ENCODE assay signal across 17 cellular contexts in the genomic region with DNA sequence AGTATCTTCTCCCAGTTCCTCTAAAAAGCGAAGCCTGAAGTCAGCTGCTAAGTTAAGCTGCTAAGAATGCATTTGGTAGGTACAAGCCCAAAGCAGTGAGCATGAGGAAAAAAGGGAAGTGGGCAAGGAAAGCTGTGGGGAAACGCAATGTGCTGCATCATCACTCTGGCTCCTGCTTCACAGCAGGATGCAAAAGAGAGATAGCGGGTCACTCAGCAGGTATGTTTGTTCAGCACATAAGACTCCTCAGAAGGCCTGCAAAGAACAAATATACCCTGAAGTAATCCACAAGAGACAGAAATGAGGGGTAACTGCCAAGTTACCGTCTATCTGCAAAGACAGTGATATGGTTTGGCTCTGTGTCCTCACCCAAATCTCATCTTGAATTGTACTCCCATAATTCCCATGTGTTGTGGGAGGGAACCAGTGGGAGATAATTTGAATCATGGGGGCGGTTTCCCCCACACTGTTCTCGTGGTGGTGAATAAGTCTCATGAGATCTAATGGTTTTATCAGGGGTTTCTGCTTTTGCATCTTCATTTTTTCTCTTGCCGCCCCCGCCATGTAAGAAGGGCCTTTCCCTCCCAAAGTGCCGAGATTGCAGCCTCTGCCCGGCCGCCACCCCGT.
DNase-seq lines count a peak whose midpoint lies in the region; ATAC-seq and TF ChIP-seq lines count a peak whose summit lies in the region.
"Had no signal": no experiment of that assay in that cellular context is flagged by ENCODE, and none has a peak within 500 bp of the region (broad histone marks: within the 10 kb centered on the region; RNA-seq: fewer than 3 reads in every experiment).

No MANE protein-coding gene starts in this region.

- H3K4me3 Mint-ChIP-seq in endodermal cell, result no peak overlapping the region

- no peaks in the 10 kb centered on the region for H3K4me1 ChIP-seq in endodermal cell (ENCODE audit: control insufficient read depth, insufficient read depth, low read length)
- peaks cover 5 to 9% (median 6%) of the 10 kb centered on the region in 4 donors for H3K4me1 ChIP-seq in upper lobe of left lung

- H3K27me3 Mint-ChIP-seq in endodermal cell (ENCODE audit: insufficient read depth), result peaks cover 15% of the 10 kb centered on the region

- TF ChIP-seq CTCF in endodermal cell (conservative IDR thresholded peaks at IDR 0.05) (no peak), upper lobe of left lung (IDR thresholded peaks at IDR 0.05) (no peak)

- peaks cover 19% of the 10 kb centered on the region for H3K9me3 Mint-ChIP-seq in endodermal cell

- no peak overlapping the region for H3K9ac ChIP-seq in endodermal cell (ENCODE audit: extremely low read depth, low read length, poor library complexity, severe bottlenecking)

- peak overlapping the region; percentile 78 for H3K27ac Mint-ChIP-seq in endodermal cell
- H3K27ac Mint-ChIP-seq: activated T-helper 2 cell treated with anti-CD3 and anti-CD28 coated beads, Interferon-gamma antibody, Interleukin-2, Interleukin-4, amounts not matched to agents 10 μg/mL and 5 μg/mL and 100 μg/mL, durations not matched to agents 14 hours and 24 hours and 36 hours had no signal

- H3K27ac ChIP-seq in endodermal cell (ENCODE audit: low read depth, low read length), result no peak overlapping the region
- H3K27ac ChIP-seq in upper lobe of left lung, result no peak overlapping the region
- H3K27ac ChIP-seq: ascending aorta, SK-N-MC, transverse colon had no signal

- H3K4me3 ChIP-seq in endodermal cell (ENCODE audit: low read length) (no peak overlapping the region), upper lobe of left lung (no peak overlapping the region)
- H3K4me3 ChIP-seq: ascending aorta, SK-N-MC, transverse colon had no signal

- no peak for TF ChIP-seq POLR2A in upper lobe of left lung (IDR thresholded peaks at IDR 0.05)

- peaks cover 14% of the 10 kb centered on the region for H3K9me3 ChIP-seq in endodermal cell (ENCODE audit: control insufficient read depth, low read length)
- H3K9me3 ChIP-seq in upper lobe of left lung, result no peaks in the 10 kb centered on the region
- H3K9me3 ChIP-seq: ascending aorta, transverse colon had no signal

- ATAC-seq in upper lobe of left lung (ENCODE audit: low FRiP score in 2 of 2), result peak; percentile 61 to 75
- no peak for ATAC-seq in HG03135 (IDR thresholded peaks at IDR 0.05; ENCODE audit: unreplicated experiment)
- ATAC-seq in HG03439 (IDR thresholded peaks at IDR 0.05; ENCODE audit: unreplicated experiment), result no peak

- DNase-seq in DMS79 (lab: John Stamatoyannopoulos, UW) (peak; percentile 15), DMS79 treated with DMSO at 0.1 percent for 48 hours (lab: John Stamatoyannopoulos, UW) (no peak), SKM-1 treated with dmso at 0.1 percent for 144 hours (lab: John Stamatoyannopoulos, UW; ENCODE audit: unreplicated experiment) (peak; percentile 56), endodermal cell (peak; percentile 73), upper lobe of left lung (no peak), cerebellar nuclear complex (lab: John Stamatoyannopoulos, UW) (no peak)
- DNase-seq: 8988T; activated CD4-positive, alpha-beta T cell treated with anti-CD3 and anti-CD28 coated beads for 48 hours; Calu3; NCI-H1105 treated with DMSO at 0.1 percent for 48 hours; NCI-H774; transverse colon had no signal

- H3K36me3 ChIP-seq in endodermal cell (ENCODE audit: control insufficient read depth, insufficient read depth, low read length), result no peaks in the 10 kb centered on the region
- H3K36me3 ChIP-seq in upper lobe of left lung, result no peaks in the 10 kb centered on the region
- H3K36me3 ChIP-seq: ascending aorta, transverse colon had no signal

- H3K27me3 ChIP-seq in endodermal cell (ENCODE audit: control insufficient read depth, insufficient read depth, low read length, poor library complexity, severe bottlenecking), result no peaks in the 10 kb centered on the region
- H3K27me3 ChIP-seq in upper lobe of left lung, result no peaks in the 10 kb centered on the region
- H3K27me3 ChIP-seq: ascending aorta, transverse colon had no signal

- H3K36me3 Mint-ChIP-seq in endodermal cell (ENCODE audit: low read depth), result no peaks in the 10 kb centered on the region

- 73 to 81% methylated on average over 6 to 12 of the region's 12 CpGs for WGBS in endodermal cell (ENCODE audit: insufficient coverage in 1 of 2, insufficient read length in 1 of 2), 2 experiments
- WGBS in upper lobe of left lung, 2 donors, result 76 to 81% methylated on average over 12 of the region's 12 CpGs

- H3K4me1 Mint-ChIP-seq in endodermal cell, result peaks cover 30% of the 10 kb centered on the region

- TF ChIP-seq EP300 in upper lobe of left lung (IDR thresholded peaks at IDR 0.05), result no peak

Comparison
In these comparisons a context has a peak if more than half of its experiments do, and no peak if none do; other contexts are left out.
1. DNase-seq: peak in DMS79 (single experiment), SKM-1 treated with dmso at 0.1 percent for 144 hours (single experiment) and endodermal cell (single experiment); none in DMS79 treated with DMSO at 0.1 percent for 48 hours (single experiment), upper lobe of left lung (0 of 2) and cerebellar nuclear complex (0 of 2).
2. ATAC-seq: peak in upper lobe of left lung (2 of 2); none in HG03135 (single experiment) and HG03439 (single experiment).